1 cellular context compared by ENCODE assay signal in the genomic region with DNA sequence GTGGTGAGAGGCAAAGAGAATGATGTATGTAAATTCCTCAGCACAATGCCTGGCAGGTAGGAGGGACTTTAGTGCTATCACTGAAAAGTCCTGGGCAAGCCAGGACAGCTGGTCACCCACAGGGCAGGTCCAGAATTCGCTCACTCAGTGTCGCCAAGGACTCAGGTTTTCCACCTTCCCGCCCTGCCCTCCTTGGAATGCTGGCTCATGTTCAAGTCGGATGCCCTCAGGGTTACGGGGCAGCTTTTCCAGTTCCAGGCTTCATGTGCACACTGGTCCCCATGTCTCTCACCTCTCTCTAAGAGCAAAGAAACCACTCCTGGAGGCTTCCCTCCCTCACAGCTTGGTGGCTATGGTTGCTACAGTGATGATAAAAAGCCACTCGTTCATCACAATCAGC.
TF ChIP-seq lines count a peak whose summit lies in the region.

No MANE protein-coding gene starts in this region.

TF ChIP-seq in GM23338, 12 proteins besides CTCF, POLR2A, EP300 and RAD21 (continued from another document):
- no peak for TF ChIP-seq NANOG (IDR thresholded peaks at IDR 0.05; ENCODE audit: borderline replicate concordance)
- no peak for TF ChIP-seq EZH2 (IDR thresholded peaks at IDR 0.05; ENCODE audit: low read depth, unreplicated experiment)
